Comparison of ENCODE assay signal across 9 cellular contexts in genomic region chr11:116986521-116987105, GRCh38.
A peak's percentile ranks its signal among the peaks of the same experiment; 100 is the strongest.
DNase-seq lines count a peak whose midpoint lies in the region; ATAC-seq, FAIRE-seq and TF ChIP-seq lines count a peak whose summit lies in the region.
"Had no signal": no experiment of that assay in that cellular context is flagged by ENCODE, and none has a peak within 500 bp of the region (broad histone marks: within the 10 kb centered on the region; RNA-seq: fewer than 3 reads in every experiment).

No MANE protein-coding gene starts in this region.

- H3K36me3 Mint-ChIP-seq in astrocyte (ENCODE audit: low read depth, unreplicated experiment), result no peaks in the 10 kb centered on the region

- no peaks in the 10 kb centered on the region for H3K27me3 ChIP-seq in BLaER1
- no peaks in the 10 kb centered on the region for H3K27me3 ChIP-seq in astrocyte (ENCODE audit: insufficient read depth, low read length)
- H3K27me3 ChIP-seq: heart right ventricle had no signal

- no peak for TF ChIP-seq POLR2A in GM18505 (IDR thresholded peaks at IDR 0.05; ENCODE audit: borderline replicate concordance, extremely low read depth, insufficient read depth, insufficient read length)

- peaks cover 17% of the 10 kb centered on the region for H3K79me2 ChIP-seq in astrocyte (ENCODE audit: insufficient read depth, low read length)

- no peak for TF ChIP-seq CTCF in astrocyte (IDR thresholded peaks at IDR 0.05; ENCODE audit: insufficient read depth, low read depth, low read length)

- H3K4me3 Mint-ChIP-seq in astrocyte (ENCODE audit: unreplicated experiment), result peak overlapping the region; percentile 1

- no peaks in the 10 kb centered on the region for H3K9me3 Mint-ChIP-seq in astrocyte (ENCODE audit: unreplicated experiment)

- H4K20me1 ChIP-seq in BLaER1 (peaks cover 52% of the 10 kb centered on the region), astrocyte (ENCODE audit: insufficient read depth, low read length) (peaks cover 9% of the 10 kb centered on the region)

- H3K27me3 Mint-ChIP-seq in astrocyte (ENCODE audit: low read depth, unreplicated experiment), result no peaks in the 10 kb centered on the region

- no peaks in the 10 kb centered on the region for H3K9me3 ChIP-seq in BLaER1
- H3K9me3 ChIP-seq in astrocyte (ENCODE audit: insufficient read depth, low read depth, low read length), result no peaks in the 10 kb centered on the region
- H3K9me3 ChIP-seq: heart right ventricle had no signal

- DNase-seq in MV-4-11 (lab: John Stamatoyannopoulos, UW) (peak; percentile 94), astrocyte (ENCODE audit: low read depth) (peak; percentile 94), medulla oblongata (ENCODE audit: extremely low spot score) (peak; percentile 72), activated gamma-delta T cell treated with Interleukin-2 at 50 U/mL for 16 hours (no peak)
- DNase-seq: heart right ventricle had no signal

- no peak overlapping the region for H3K27ac ChIP-seq in BLaER1
- peak overlapping the region; percentile 17 for H3K27ac ChIP-seq in astrocyte (ENCODE audit: low read depth, low read length)

- H2AFZ ChIP-seq in astrocyte (ENCODE audit: low read depth, low read length), result no peak overlapping the region

- peak overlapping the region; percentile 83 for H3K27ac Mint-ChIP-seq in astrocyte (ENCODE audit: unreplicated experiment)

- peak; percentile 20 for FAIRE-seq in astrocyte (lab: Jason Lieb, UNC)

- H3K4me1 Mint-ChIP-seq in astrocyte (ENCODE audit: low read depth, unreplicated experiment), result peaks cover 61% of the 10 kb centered on the region

- H3K9ac ChIP-seq in BLaER1 (no peak overlapping the region), astrocyte (ENCODE audit: low read length) (no peak overlapping the region)

- ATAC-seq in GM21390 (IDR thresholded peaks at IDR 0.05; ENCODE audit: unreplicated experiment) (peak; percentile 79), GM18505 (IDR thresholded peaks at IDR 0.05; ENCODE audit: unreplicated experiment) (no peak), HG03520 (IDR thresholded peaks at IDR 0.05; ENCODE audit: unreplicated experiment) (no peak)

- no peak overlapping the region for H3K4me3 ChIP-seq in BLaER1
- H3K4me3 ChIP-seq in astrocyte (ENCODE audit: insufficient read depth, low read depth, low read length), result peak overlapping the region; percentile 1

- H3K4me1 ChIP-seq in BLaER1 (peaks cover 12% of the 10 kb centered on the region), astrocyte (ENCODE audit: insufficient read depth, low read length) (peaks cover 40% of the 10 kb centered on the region)

- H3K4me2 ChIP-seq in BLaER1, result peak overlapping the region; percentile 1; the same call in 1 of the 2 replicates
- H3K4me2 ChIP-seq in astrocyte (ENCODE audit: low read length), result peak overlapping the region; percentile 59

- H3K36me3 ChIP-seq in BLaER1, result no peaks in the 10 kb centered on the region
- no peaks in the 10 kb centered on the region for H3K36me3 ChIP-seq in astrocyte (ENCODE audit: insufficient read depth, low read length)
- H3K36me3 ChIP-seq: heart right ventricle had no signal
